ENCODE assay signal across 37 cellular contexts in genomic region chrX:150163181-150163930, GRCh38.
"Had no signal": no experiment of that assay in that cellular context is flagged by ENCODE, and none has a peak within 500 bp of the region (broad histone marks: within the 10 kb centered on the region; RNA-seq: fewer than 3 reads in every experiment).

No MANE protein-coding gene starts in this region.

- ATAC-seq: activated CD8-positive, alpha-beta T cell treated with anti-CD3 and anti-CD28 coated beads, Interleukin-2, amount 10 ng/mL, durations not matched to agents 7 days and 5 days; PC-3 had no signal

- H3K27me3 ChIP-seq: MG63, Peyer's patch, SJSA1 had no signal

- H3K9me3 Mint-ChIP-seq: activated B cell treated with CpG ODN at 0.5 μM for 24 hours; activated naive CD4-positive, alpha-beta T cell treated with anti-CD3 and anti-CD28 coated beads, Interleukin-2, amount 50 U/mL, for 24 hours; activated naive CD8-positive, alpha-beta T cell treated with anti-CD3 and anti-CD28 coated beads, Interleukin-2, amount 10 ng/mL, durations not matched to agents 7 days and 5 days; activated T-cell treated with anti-CD3 and anti-CD28 coated beads, Interleukin-2, amount 50 U/mL, for 24 hours; activated T-helper 2 cell treated with anti-CD3 and anti-CD28 coated beads, Interferon-gamma antibody, Interleukin-2, Interleukin-4, amounts not matched to agents 10 μg/mL and 5 μg/mL and 100 μg/mL, durations not matched to agents 14 hours and 24 hours and 36 hours had no signal

- H3K9me3 ChIP-seq: MG63, Peyer's patch, SJSA1 had no signal

- H3K4me1 Mint-ChIP-seq: activated B cell treated with CpG ODN at 0.5 μM for 24 hours; activated naive CD4-positive, alpha-beta T cell treated with anti-CD3 and anti-CD28 coated beads, Interleukin-2, amount 50 U/mL, for 24 hours; activated naive CD8-positive, alpha-beta T cell treated with anti-CD3 and anti-CD28 coated beads, Interleukin-2, amount 10 ng/mL, durations not matched to agents 7 days and 5 days; brain had no signal

- H3K36me3 ChIP-seq: MG63, Peyer's patch, SJSA1 had no signal

- H3K27ac ChIP-seq: Peyer's patch, SJSA1, VCaP had no signal

- H3K27ac Mint-ChIP-seq: activated B cell treated with CpG ODN at 0.5 μM for 24 hours; activated CD8-positive, alpha-beta T cell treated with anti-CD3 and anti-CD28 coated beads, Interleukin-2, amount 10 ng/mL, durations not matched to agents 7 days and 5 days; activated naive CD4-positive, alpha-beta T cell treated with anti-CD3 and anti-CD28 coated beads, Interleukin-2, amount 50 U/mL, for 24 hours; activated naive CD8-positive, alpha-beta T cell treated with anti-CD3 and anti-CD28 coated beads, Interleukin-2, amount 10 ng/mL, durations not matched to agents 7 days and 5 days; activated T-cell treated with anti-CD3 and anti-CD28 coated beads, Interleukin-2, amount 50 U/mL, for 24 hours; activated T-helper 2 cell treated with anti-CD3 and anti-CD28 coated beads, Interferon-gamma antibody, Interleukin-2, Interleukin-4, amounts not matched to agents 10 μg/mL and 5 μg/mL and 100 μg/mL, durations not matched to agents 14 hours and 24 hours and 36 hours had no signal

- H3K4me3 ChIP-seq: MG63, Peyer's patch, SJSA1 had no signal

- H3K27me3 Mint-ChIP-seq: activated B cell treated with CpG ODN at 0.5 μM for 24 hours; activated naive CD4-positive, alpha-beta T cell treated with anti-CD3 and anti-CD28 coated beads, Interleukin-2, amount 50 U/mL, for 24 hours; activated naive CD8-positive, alpha-beta T cell treated with anti-CD3 and anti-CD28 coated beads, Interleukin-2, amount 10 ng/mL, durations not matched to agents 7 days and 5 days had no signal

- H3K36me3 Mint-ChIP-seq: activated naive CD4-positive, alpha-beta T cell treated with anti-CD3 and anti-CD28 coated beads, Interleukin-2, amount 50 U/mL, for 24 hours; activated naive CD8-positive, alpha-beta T cell treated with anti-CD3 and anti-CD28 coated beads, Interleukin-2, amount 10 ng/mL, durations not matched to agents 7 days and 5 days; brain had no signal

- H3K4me3 Mint-ChIP-seq: activated B cell treated with CpG ODN at 0.5 μM for 24 hours; activated CD8-positive, alpha-beta T cell treated with anti-CD3 and anti-CD28 coated beads, Interleukin-2, amount 10 ng/mL, durations not matched to agents 7 days and 5 days; activated naive CD4-positive, alpha-beta T cell treated with anti-CD3 and anti-CD28 coated beads, Interleukin-2, amount 50 U/mL, for 24 hours; activated naive CD8-positive, alpha-beta T cell treated with anti-CD3 and anti-CD28 coated beads, Interleukin-2, amount 10 ng/mL, durations not matched to agents 7 days and 5 days; activated T-cell treated with anti-CD3 and anti-CD28 coated beads, Interleukin-2, amount 50 U/mL, for 24 hours; brain had no signal

- DNase-seq: activated B cell treated with CpG ODN at 0.5 μM for 24 hours; activated CD4-positive, alpha-beta T cell treated with anti-CD3 and anti-CD28 coated beads for 4 hours; activated CD4-positive, CD25-positive, alpha-beta regulatory T cell treated with anti-CD3 and anti-CD28 coated beads, Interleukin-2, amount 50 U/mL, for 72 hours; activated CD8-positive, alpha-beta T cell treated with anti-CD3 and anti-CD28 coated beads, Interleukin-2, amount 10 ng/mL, durations not matched to agents 7 days and 5 days; activated gamma-delta T cell; activated naive CD4-positive, alpha-beta T cell treated with Interleukin-2 at 50 U/mL for 16 hours; activated naive CD8-positive, alpha-beta T cell treated with anti-CD3 and anti-CD28 coated beads, Interleukin-2, amount 10 ng/mL, durations not matched to agents 7 days and 5 days; activated T-cell treated with anti-CD3 and anti-CD28 coated beads, Interleukin-2, amount 50 U/mL, for 24 hours; amygdala; central memory CD4-positive, alpha-beta T cell; Kasumi-1; KG1; MG63; MV-4-11; NCI-H1092; NCI-H1436 treated with DMSO at 0.1 percent for 48 hours; NCI-H1694 treated with DMSO at 0.1 percent for 48 hours; NCI-H2029; NCI-H2107; NCI-H2171; NCI-H510A; NCI-H526; NCI-H748 treated with DMSO at 0.1 percent for 48 hours; NK-92 treated with Interleukin-12 subunit alpha and Interleukin-12 subunit beta, amount 100 ng/mL, for 24 hours; PC-3; Peyer's patch; RPMI8226; SHP77 treated with DMSO at 0.1 percent for 48 hours; SW 1271; T-helper 1 cell; T-helper 2 cell; T-helper 9 cell had no signal

- H3K4me1 ChIP-seq: Peyer's patch, SJSA1 had no signal
